11 cellular contexts compared by ENCODE assay signal in the genomic region with DNA sequence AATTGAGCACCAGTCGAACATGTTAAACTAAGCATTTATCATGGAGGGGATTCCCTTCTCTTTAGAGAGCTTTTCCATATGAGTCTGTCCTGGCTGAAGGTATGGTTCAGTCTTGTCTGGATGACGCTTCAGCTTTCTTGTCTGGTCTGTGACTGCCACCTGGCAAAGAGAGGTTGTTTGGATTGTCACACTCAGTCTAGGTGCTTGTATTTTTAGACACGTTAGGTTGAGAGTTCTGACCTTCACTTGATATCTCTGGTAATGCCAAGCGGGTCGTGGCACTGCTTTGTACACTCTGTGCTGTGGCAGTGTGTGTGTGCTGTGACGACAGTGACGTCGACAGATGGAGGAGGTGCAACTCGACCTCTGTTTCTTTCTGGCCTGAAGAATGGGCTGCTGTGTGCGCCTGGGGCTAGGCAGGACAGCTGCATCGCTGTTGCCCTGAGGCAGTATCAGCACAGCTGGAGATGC. TPM values are rescaled to one million over a fixed set of nuclear protein-coding genes. Genes with fewer than 3 reads are reported as not detected.
DNase-seq lines count a peak whose midpoint lies in the region; ATAC-seq and TF ChIP-seq lines count a peak whose summit lies in the region.
"Had no signal": no experiment of that assay in that cellular context is flagged by ENCODE, and none has a peak within 500 bp of the region (broad histone marks: within the 10 kb centered on the region; RNA-seq: fewer than 3 reads in every experiment).

No MANE protein-coding gene starts in this region.

- WGBS in esophagus muscularis mucosa = 60% methylated on average over 11 of the region's 11 CpGs

- no peak for ATAC-seq in HG02623 (IDR thresholded peaks at IDR 0.05; ENCODE audit: unreplicated experiment)
- ATAC-seq: natural killer cell treated with Interleukin-12 subunit alpha and Interleukin-12 subunit beta and Interleukin-15 and Interleukin-18, amount 100 ng/mL, for 72 hours had no signal

- H3K9me3 ChIP-seq in fibroblast of lung (ENCODE audit: control insufficient read depth, insufficient read depth, low read depth, low read length) (no peaks in the 10 kb centered on the region), esophagus muscularis mucosa (no peaks in the 10 kb centered on the region)

- H3K27me3 ChIP-seq in fibroblast of lung (ENCODE audit: control insufficient read depth, insufficient read depth, low read length) (no peaks in the 10 kb centered on the region), esophagus muscularis mucosa (no peaks in the 10 kb centered on the region)

- intact Hi-C loops in esophagus muscularis mucosa (cut with DNase I) = loop anchor here (5.0 kb wide), 1 partner anchor 269 kb away; no protein-coding TSS in a partner anchor

- H3K4me3 ChIP-seq in fibroblast of lung (replicated peaks in 1 of 4; ENCODE audit: control extremely low read depth in 1 of 4, insufficient read depth in 1 of 4, low read depth in 3 of 4, low read length in 4 of 4) (no peak overlapping the region), coronary artery (no peak overlapping the region), esophagus muscularis mucosa (no peak overlapping the region)

- peak overlapping the region; percentile 39 for H3K9ac ChIP-seq in fibroblast of lung (ENCODE audit: insufficient read depth, low read length)

- no peak overlapping the region for H2AFZ ChIP-seq in fibroblast of lung (ENCODE audit: low read length)

- H3K27me3 Mint-ChIP-seq in nephron progenitor cell (ENCODE audit: low read depth, poor library complexity) = no peaks in the 10 kb centered on the region
- H3K27me3 Mint-ChIP-seq: natural killer cell treated with Interleukin-12 subunit alpha and Interleukin-12 subunit beta and Interleukin-15 and Interleukin-18, amount 100 ng/mL, for 72 hours had no signal

- no peak overlapping the region for H3K4me3 Mint-ChIP-seq in nephron progenitor cell
- H3K4me3 Mint-ChIP-seq: natural killer cell treated with Interleukin-12 subunit alpha and Interleukin-12 subunit beta and Interleukin-15 and Interleukin-18, amount 100 ng/mL, for 72 hours had no signal

- DNase-seq in Ammon's horn (ENCODE audit: low spot score) = peak; percentile 89
- peak; percentile 46 for DNase-seq in NCI-H345 (lab: John Stamatoyannopoulos, UW)
- DNase-seq in fibroblast of lung (ENCODE audit: low read depth in 2 of 2) = peak in 1 of 2 donors; percentile 28
- DNase-seq in nephron progenitor cell = no peak
- no peak for DNase-seq in coronary artery (ENCODE audit: low spot score)
- DNase-seq in stimulated activated CD4-positive, alpha-beta T cell treated with anti-CD3 and anti-CD28 coated beads, Interleukin-1b, Interleukin-23, amount 100 ng/mL, for 48 hours = no peak
- no peak for DNase-seq in esophagus muscularis mucosa (ENCODE audit: extremely low spot score)
- DNase-seq: NCI-H1092 had no signal

- no peak for TF ChIP-seq EP300 in esophagus muscularis mucosa (IDR thresholded peaks at IDR 0.05)

- H3K36me3 Mint-ChIP-seq in nephron progenitor cell (ENCODE audit: low read depth) = peaks cover 42% of the 10 kb centered on the region
- H3K36me3 Mint-ChIP-seq: natural killer cell treated with Interleukin-12 subunit alpha and Interleukin-12 subunit beta and Interleukin-15 and Interleukin-18, amount 100 ng/mL, for 72 hours had no signal

- H3K36me3 ChIP-seq in fibroblast of lung (ENCODE audit: control insufficient read depth, insufficient read depth, low read length) (no peaks in the 10 kb centered on the region), esophagus muscularis mucosa (no peaks in the 10 kb centered on the region)

- peak overlapping the region; percentile 66 for H3K27ac Mint-ChIP-seq in nephron progenitor cell
- H3K27ac Mint-ChIP-seq: natural killer cell treated with Interleukin-12 subunit alpha and Interleukin-12 subunit beta and Interleukin-15 and Interleukin-18, amount 100 ng/mL, for 72 hours had no signal

- peaks cover 68% of the 10 kb centered on the region for H3K79me2 ChIP-seq in fibroblast of lung (ENCODE audit: control insufficient read depth, insufficient read depth, low read length)

- TF ChIP-seq CTCF in fibroblast of lung (conservative IDR thresholded peaks at IDR 0.05 in 1 of 2, IDR thresholded peaks at IDR 0.05 in 1 of 2; ENCODE audit: low read depth in 1 of 2, low read length in 2 of 2) (no peak), nephron progenitor cell (IDR thresholded peaks at IDR 0.05) (no peak), coronary artery (IDR thresholded peaks at IDR 0.05) (no peak), esophagus muscularis mucosa (IDR thresholded peaks at IDR 0.05) (no peak)

- H3K4me1 ChIP-seq in fibroblast of lung (ENCODE audit: control insufficient read depth, extremely low read depth, insufficient read depth, low read length) = peaks cover 6% of the 10 kb centered on the region
- H3K4me1 ChIP-seq in esophagus muscularis mucosa = peaks cover 3 to 35% (median 13%) of the 10 kb centered on the region in 4 donors

- H3K27ac ChIP-seq in fibroblast of lung (ENCODE audit: insufficient read depth, low read length) (peak overlapping the region; percentile 57), coronary artery (no peak overlapping the region), esophagus muscularis mucosa (replicated peaks in 1 of 4) (no peak overlapping the region)
- H3K27ac ChIP-seq: C4-2B had no signal

- H3K4me1 Mint-ChIP-seq in nephron progenitor cell = peaks cover 24% of the 10 kb centered on the region

- no peak for TF ChIP-seq POLR2A in esophagus muscularis mucosa (IDR thresholded peaks at IDR 0.05; ENCODE audit: low read depth)

- peak overlapping the region; percentile 49 for H3K4me2 ChIP-seq in fibroblast of lung (ENCODE audit: extremely low read depth, insufficient read depth, low read length)

- H4K20me1 ChIP-seq in fibroblast of lung (ENCODE audit: control insufficient read depth, extremely low read depth, insufficient read depth, low read length) = no peaks in the 10 kb centered on the region

- no peaks in the 10 kb centered on the region for H3K9me3 Mint-ChIP-seq in nephron progenitor cell
- H3K9me3 Mint-ChIP-seq: natural killer cell treated with Interleukin-12 subunit alpha and Interleukin-12 subunit beta and Interleukin-15 and Interleukin-18, amount 100 ng/mL, for 72 hours had no signal

RNA-seq across cellular contexts. Expression of gene NOCT, which starts 12.6 kb away (rescaled TPM):
- 9.8 and 13.2 TPM in 2 replicates for total RNA-seq in fibroblast of lung
- polyA plus RNA-seq in fibroblast of lung = 6.4 and 9.2 TPM in 2 replicates
- 6.7 and 9.1 TPM in 2 replicates for polyA plus RNA-seq in fibroblast of lung (2012)
- 34.9 and 46.3 TPM in 2 replicates for polyA minus RNA-seq in fibroblast of lung (ENCODE audit: low replicate concordance)
- 1 to 10 TPM; 1.7 to 7.0 (median 2.1) TPM for total RNA-seq in esophagus muscularis mucosa

Comparison
In these comparisons a context has a peak if more than half of its experiments do, and no peak if none do; other contexts are left out.
1. DNase-seq: peak in Ammon's horn (single experiment) and NCI-H345 (single experiment); none in nephron progenitor cell (single experiment), coronary artery (single experiment), stimulated activated CD4-positive, alpha-beta T cell treated with anti-CD3 and anti-CD28 coated beads, Interleukin-1b, Interleukin-23, amount 100 ng/mL, for 48 hours (single experiment) and esophagus muscularis mucosa (single experiment).